In the genomic region with DNA sequence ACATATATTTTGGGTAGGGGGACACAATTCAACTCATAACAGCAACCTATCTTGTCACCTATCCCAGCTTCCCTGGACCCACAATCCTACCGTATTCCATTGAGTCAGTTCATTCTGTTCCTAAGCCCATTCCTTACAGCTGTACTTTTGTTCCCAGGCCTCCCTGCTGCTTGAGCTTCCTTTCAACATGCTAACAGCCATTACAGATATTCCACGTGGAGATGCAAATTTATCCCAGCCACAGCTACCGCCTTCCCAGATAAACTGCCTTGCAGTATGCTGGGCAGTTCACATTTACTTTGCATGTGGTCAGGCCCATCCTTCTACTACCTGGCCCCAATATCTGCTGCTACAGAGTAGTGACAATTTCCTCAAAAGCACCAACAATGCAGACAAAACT, we compare ENCODE assay signal across 25 cellular contexts. TPM values are rescaled to one million over a fixed set of nuclear protein-coding genes. Genes with fewer than 3 reads are reported as not detected.
A peak's percentile ranks its signal among the peaks of the same experiment; 100 is the strongest.
DNase-seq lines count a peak whose midpoint lies in the region; ATAC-seq, FAIRE-seq and TF ChIP-seq lines count a peak whose summit lies in the region.
"Had no signal": no experiment of that assay in that cellular context is flagged by ENCODE, and none has a peak within 500 bp of the region (broad histone marks: within the 10 kb centered on the region; RNA-seq: fewer than 3 reads in every experiment).

No MANE protein-coding gene starts in this region.

- H3K27ac ChIP-seq in RWPE2 (ENCODE audit: poor library complexity, severe bottlenecking) (peak overlapping the region; percentile 53), esophagus (ENCODE audit: low read depth in 2 of 2, low read length in 1 of 2) (peak overlapping the region; percentile 49 to 67)
- H3K27ac ChIP-seq: heart right ventricle, SJCRH30, testis, vagina had no signal

- H3K9me3 Mint-ChIP-seq in natural killer cell, result no peaks in the 10 kb centered on the region
- H3K9me3 Mint-ChIP-seq in natural killer cell treated with Interleukin-12 subunit alpha and Interleukin-12 subunit beta and Interleukin-15 and Interleukin-18, amount 100 ng/mL, for 72 hours, result no peaks in the 10 kb centered on the region
- H3K9me3 Mint-ChIP-seq: activated naive CD4-positive, alpha-beta T cell treated with anti-CD3 and anti-CD28 coated beads for 36 hours; memory B cell had no signal

- H3K9me3 ChIP-seq in RWPE2 (ENCODE audit: severe bottlenecking) (no peaks in the 10 kb centered on the region), esophagus (ENCODE audit: control insufficient read depth in 2 of 2, insufficient read depth in 1 of 2, low read depth in 1 of 2, low read length in 1 of 2) (no peaks in the 10 kb centered on the region)
- H3K9me3 ChIP-seq: SJCRH30, testis, vagina had no signal

- no peak overlapping the region for H3K4me3 Mint-ChIP-seq in natural killer cell
- H3K4me3 Mint-ChIP-seq in natural killer cell treated with Interleukin-12 subunit alpha and Interleukin-12 subunit beta and Interleukin-15 and Interleukin-18, amount 100 ng/mL, for 72 hours, result no peak overlapping the region
- H3K4me3 Mint-ChIP-seq: activated CD4-positive, alpha-beta T cell treated with anti-CD3 and anti-CD28 coated beads for 36 hours; activated naive CD4-positive, alpha-beta T cell treated with anti-CD3 and anti-CD28 coated beads for 36 hours; memory B cell had no signal

- DNase-seq in natural killer cell, result no peak
- DNase-seq in natural killer cell treated with Interleukin-12 subunit alpha and Interleukin-12 subunit beta and Interleukin-15 and Interleukin-18, amount 100 ng/mL, for 72 hours (ENCODE audit: low spot score), result no peak
- DNase-seq in RWPE2 (ENCODE audit: low spot score), result no peak
- DNase-seq in urothelium cell line (ENCODE audit: low spot score), result peak; percentile 7
- DNase-seq in NCI-H187 treated with DMSO at 0.1 percent for 48 hours (lab: John Stamatoyannopoulos, UW), result no peak
- no peak for DNase-seq in DMS 273 (lab: John Stamatoyannopoulos, UW; ENCODE audit: unreplicated experiment)
- DNase-seq in globus pallidus (ENCODE audit: low spot score), result no peak
- DNase-seq: ACHN; activated CD4-positive, alpha-beta T cell treated with anti-CD3 and anti-CD28 coated beads for 36 hours; activated naive CD4-positive, alpha-beta T cell treated with anti-CD3 and anti-CD28 coated beads for 36 hours; amygdala; heart right ventricle; left colon; NCI-H1436; NCI-H2107; right cardiac atrium; stimulated activated CD4-positive, alpha-beta T cell treated with anti-CD3 and anti-CD28 coated beads, Interleukin-4, amount 100 ng/mL, for 4 hours; stimulated activated naive CD4-positive, alpha-beta T cell treated with Interleukin-2 at 50 U/mL for 16 hours; testis had no signal

- H3K36me3 Mint-ChIP-seq in natural killer cell, result no peaks in the 10 kb centered on the region
- no peaks in the 10 kb centered on the region for H3K36me3 Mint-ChIP-seq in natural killer cell treated with Interleukin-12 subunit alpha and Interleukin-12 subunit beta and Interleukin-15 and Interleukin-18, amount 100 ng/mL, for 72 hours

- H3K4me1 ChIP-seq in RWPE2 (ENCODE audit: insufficient read depth, poor library complexity, severe bottlenecking) (peaks cover 6% of the 10 kb centered on the region), esophagus (ENCODE audit: control insufficient read depth in 2 of 2, insufficient read depth in 2 of 2, low read length in 1 of 2) (peaks cover 0 to 2% of the 10 kb centered on the region in 2 donors)
- H3K4me1 ChIP-seq: SJCRH30, testis, vagina had no signal

- peaks cover 15 to 28% of the 10 kb centered on the region in 2 donors for H3K4me1 Mint-ChIP-seq in natural killer cell
- H3K4me1 Mint-ChIP-seq in natural killer cell treated with Interleukin-12 subunit alpha and Interleukin-12 subunit beta and Interleukin-15 and Interleukin-18, amount 100 ng/mL, for 72 hours (ENCODE audit: low read depth in 2 of 2), result peaks cover 13 to 14% of the 10 kb centered on the region in 2 donors

- H3K36me3 ChIP-seq in RWPE2 (ENCODE audit: low read depth), result peaks cover 10% of the 10 kb centered on the region
- H3K36me3 ChIP-seq in esophagus (ENCODE audit: control insufficient read depth in 2 of 2, insufficient read depth in 2 of 2, low read length in 1 of 2), result no peaks in the 10 kb centered on the region
- H3K36me3 ChIP-seq: MG63, SJCRH30 had no signal

- peak overlapping the region; percentile 32 to 50 for H3K27ac Mint-ChIP-seq in natural killer cell
- H3K27ac Mint-ChIP-seq in natural killer cell treated with Interleukin-12 subunit alpha and Interleukin-12 subunit beta and Interleukin-15 and Interleukin-18, amount 100 ng/mL, for 72 hours, result peak overlapping the region in 1 of 2 donors; percentile 6
- H3K27ac Mint-ChIP-seq: activated naive CD4-positive, alpha-beta T cell treated with anti-CD3 and anti-CD28 coated beads for 36 hours; memory B cell had no signal

- peak; percentile 13 for FAIRE-seq in urothelium cell line (lab: Jason Lieb, UNC)
- FAIRE-seq: RCC 7860 had no signal

- ATAC-seq in natural killer cell, result no peak
- ATAC-seq in natural killer cell treated with Interleukin-12 subunit alpha and Interleukin-12 subunit beta and Interleukin-15 and Interleukin-18, amount 100 ng/mL, for 72 hours, result no peak
- no peak for ATAC-seq in RWPE2 (ENCODE audit: low read depth)
- ATAC-seq: activated CD4-positive, alpha-beta T cell treated with anti-CD3 and anti-CD28 coated beads for 36 hours; left colon; right cardiac atrium had no signal

- no peak overlapping the region for H3K4me3 ChIP-seq in RWPE2 (ENCODE audit: severe bottlenecking)
- H3K4me3 ChIP-seq in esophagus (ENCODE audit: low read depth in 1 of 2, low read length in 2 of 2), result no peak overlapping the region
- H3K4me3 ChIP-seq: heart right ventricle, MG63, SJCRH30, testis, vagina had no signal

- 90 to 92% methylated on average over 3 of the region's 3 CpGs for WGBS in esophagus, 2 donors

- intact Hi-C loops in natural killer cell (cut with micrococcal nuclease), result no loop called here

- H3K27me3 ChIP-seq in RWPE2 (ENCODE audit: insufficient read depth, poor library complexity, severe bottlenecking) (no peaks in the 10 kb centered on the region), esophagus (ENCODE audit: control insufficient read depth in 1 of 2, insufficient read depth in 2 of 2, low read length in 2 of 2) (no peaks in the 10 kb centered on the region)
- H3K27me3 ChIP-seq: heart right ventricle, MG63, SJCRH30, testis, vagina had no signal

- TF ChIP-seq CTCF in natural killer cell (IDR thresholded peaks at IDR 0.05), result no peak
- TF ChIP-seq CTCF in RWPE2 (IDR thresholded peaks at IDR 0.05; ENCODE audit: poor library complexity, severe bottlenecking), result no peak

- H3K27me3 Mint-ChIP-seq in natural killer cell (ENCODE audit: low read depth in 2 of 2), result no peaks in the 10 kb centered on the region
- no peaks in the 10 kb centered on the region for H3K27me3 Mint-ChIP-seq in natural killer cell treated with Interleukin-12 subunit alpha and Interleukin-12 subunit beta and Interleukin-15 and Interleukin-18, amount 100 ng/mL, for 72 hours
- H3K27me3 Mint-ChIP-seq: activated CD4-positive, alpha-beta T cell treated with anti-CD3 and anti-CD28 coated beads for 36 hours; memory B cell had no signal

RNA-seq across cellular contexts. Expression of a gene that starts 23.0 kb away (rescaled TPM):
- total RNA-seq in natural killer cell, result 10 to 100 TPM; 13.8 to 21.3 (median 15.7) TPM
- 1 to 10 TPM; 7.9 to 9.2 TPM for total RNA-seq in natural killer cell treated with Interleukin-12 subunit alpha and Interleukin-12 subunit beta and Interleukin-15 and Interleukin-18, amount 100 ng/mL, for 72 hours
- polyA plus RNA-seq in esophagus, result 1 to 10 TPM; 4.5 to 4.7 TPM

RNA-seq across cellular contexts. Expression of a gene that starts 49.1 kb away (rescaled TPM):
- 10 to 100 TPM; 17.7 to 22.8 (median 18.0) TPM for total RNA-seq in natural killer cell
- 1 to 10 TPM; 6.4 to 9.1 TPM for total RNA-seq in natural killer cell treated with Interleukin-12 subunit alpha and Interleukin-12 subunit beta and Interleukin-15 and Interleukin-18, amount 100 ng/mL, for 72 hours
- polyA plus RNA-seq in esophagus, result 1 to 10 TPM; 4.4 to 5.4 TPM
- total RNA-seq: vagina had no signal

RNA-seq across cellular contexts. Expression of a gene that starts 49.4 kb away (rescaled TPM):
- 10 to 100 TPM; 27.5 to 30.4 (median 29.8) TPM for total RNA-seq in natural killer cell
- total RNA-seq in natural killer cell treated with Interleukin-12 subunit alpha and Interleukin-12 subunit beta and Interleukin-15 and Interleukin-18, amount 100 ng/mL, for 72 hours, result 10 to 100 TPM; 11.3 to 12.1 TPM
- polyA plus RNA-seq in esophagus, result 1 to 10 TPM; 5.7 to 6.5 TPM
